ENCODE assay signal across 8 cellular contexts in the genomic region with DNA sequence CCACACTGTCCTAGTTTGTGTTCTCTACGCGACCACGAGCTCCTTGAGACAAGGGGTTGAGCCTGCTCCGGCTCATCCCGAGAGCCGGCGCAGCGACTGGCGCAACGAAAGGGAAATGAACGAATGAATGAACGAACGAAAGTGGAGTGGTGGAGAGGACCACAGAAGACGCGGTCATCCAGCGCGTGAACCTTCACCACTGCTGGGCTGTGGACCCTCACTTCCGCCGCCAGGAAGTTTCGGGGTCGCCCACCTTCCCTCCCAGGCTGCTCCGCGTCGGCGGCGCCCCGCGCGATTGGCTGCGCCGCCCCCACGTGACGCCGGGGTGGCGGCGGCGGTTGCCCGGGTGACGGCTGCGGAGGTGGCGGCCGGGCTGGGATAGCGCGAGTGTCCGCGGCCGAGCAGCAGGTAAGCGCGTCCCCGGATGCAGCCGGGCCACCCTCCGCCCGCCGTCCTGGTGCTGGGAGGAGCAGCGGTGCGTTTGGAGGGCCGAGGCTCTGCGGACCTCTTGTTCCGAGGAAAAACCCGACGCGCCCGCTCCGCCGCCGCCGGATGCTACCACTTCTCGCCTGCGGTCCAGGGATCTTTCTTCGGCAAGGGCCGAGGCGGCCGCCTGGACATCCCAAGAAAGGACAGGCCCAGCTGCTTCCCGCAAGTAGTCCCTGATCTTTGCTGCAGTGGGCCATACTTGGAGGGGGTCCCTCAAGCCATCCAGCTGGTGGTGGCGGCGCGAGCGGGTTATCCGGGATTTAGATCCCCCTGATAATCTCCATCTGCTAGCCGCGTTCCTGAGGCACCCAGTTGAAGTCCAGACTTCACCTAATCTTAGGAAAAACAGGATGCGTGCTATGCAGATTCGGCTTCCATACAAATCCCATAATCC. TPM values are rescaled to one million over a fixed set of nuclear protein-coding genes. Genes with fewer than 3 reads are reported as not detected.
DNase-seq lines count a peak whose midpoint lies in the region; ATAC-seq and TF ChIP-seq lines count a peak whose summit lies in the region.

A gene with protein sequence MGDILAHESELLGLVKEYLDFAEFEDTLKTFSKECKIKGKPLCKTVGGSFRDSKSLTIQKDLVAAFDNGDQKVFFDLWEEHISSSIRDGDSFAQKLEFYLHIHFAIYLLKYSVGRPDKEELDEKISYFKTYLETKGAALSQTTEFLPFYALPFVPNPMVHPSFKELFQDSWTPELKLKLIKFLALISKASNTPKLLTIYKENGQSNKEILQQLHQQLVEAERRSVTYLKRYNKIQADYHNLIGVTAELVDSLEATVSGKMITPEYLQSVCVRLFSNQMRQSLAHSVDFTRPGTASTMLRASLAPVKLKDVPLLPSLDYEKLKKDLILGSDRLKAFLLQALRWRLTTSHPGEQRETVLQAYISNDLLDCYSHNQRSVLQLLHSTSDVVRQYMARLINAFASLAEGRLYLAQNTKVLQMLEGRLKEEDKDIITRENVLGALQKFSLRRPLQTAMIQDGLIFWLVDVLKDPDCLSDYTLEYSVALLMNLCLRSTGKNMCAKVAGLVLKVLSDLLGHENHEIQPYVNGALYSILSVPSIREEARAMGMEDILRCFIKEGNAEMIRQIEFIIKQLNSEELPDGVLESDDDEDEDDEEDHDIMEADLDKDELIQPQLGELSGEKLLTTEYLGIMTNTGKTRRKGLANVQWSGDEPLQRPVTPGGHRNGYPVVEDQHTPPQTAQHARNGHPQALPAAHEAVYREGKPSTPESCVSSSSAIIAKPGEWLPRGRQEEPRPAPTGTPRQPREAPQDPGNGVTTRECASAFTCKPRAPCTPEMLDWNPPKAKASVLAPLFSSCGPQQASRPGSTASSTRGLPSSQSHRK (plus strand): TSS at position 341 of the 883 bp plus-strand sequence. CDS start 7,608 bp downstream, outside the sequence.

- no peaks in the 10 kb centered on the region for H4K20me1 ChIP-seq in OCI-LY3 (ENCODE audit: insufficient read depth, low read length)

- no peaks in the 10 kb centered on the region; the same call in 1 of the 2 replicates for H3K27me3 ChIP-seq in OCI-LY3 (ENCODE audit: low read depth, low read length)

- H3K9me3 ChIP-seq in OCI-LY3 (ENCODE audit: insufficient read depth, low read length), result no peaks in the 10 kb centered on the region

- no peaks in the 10 kb centered on the region for H3K79me2 ChIP-seq in OCI-LY3 (ENCODE audit: low read length)

- peaks cover 7% of the 10 kb centered on the region for H3K4me1 ChIP-seq in OCI-LY3 (ENCODE audit: low read length)

- DNase-seq in D341Med (ENCODE audit: low spot score), result peak; percentile 89
- DNase-seq in HS-5 (ENCODE audit: low read depth), result peak; percentile 26
- peak; percentile 62 for DNase-seq in activated T-cell treated with anti-CD3 and anti-CD28 coated beads for 4 hours
- no peak for DNase-seq in epithelial cell of proximal tubule (ENCODE audit: low read depth)
- DNase-seq in mucosa of gallbladder (ENCODE audit: low spot score), result peak; percentile 73
- peak; percentile 35 to 39 for DNase-seq in stimulated activated CD8-positive, alpha-beta memory T cell treated with anti-CD3 and anti-CD28 coated beads, Interleukin-4, amount 100 ng/mL, for 1 hour (ENCODE audit: low read depth in 2 of 2, low spot score in 1 of 2)

- peak within 1 kb of the TSS; percentile 76 for H3K9ac ChIP-seq in OCI-LY3 (ENCODE audit: low read length)

- H3K4me3 ChIP-seq in OCI-LY3 (ENCODE audit: low read length) (peak within 1 kb of the TSS; percentile 98), epithelial cell of proximal tubule (ENCODE audit: low read depth, low read length) (peak within 1 kb of the TSS; percentile 98)

- ATAC-seq in GM21360 (IDR thresholded peaks at IDR 0.05; ENCODE audit: unreplicated experiment), result peak; percentile 97

- no peaks in the 10 kb centered on the region for H3K36me3 ChIP-seq in OCI-LY3 (replicated peaks; ENCODE audit: low read depth, low read length)

- no peak for TF ChIP-seq CTCF in OCI-LY3 (IDR thresholded peaks at IDR 0.05; ENCODE audit: low read depth, low read length)
- no peak for TF ChIP-seq CTCF in epithelial cell of proximal tubule (conservative IDR thresholded peaks at IDR 0.05; ENCODE audit: low read depth, low read length)

- H3K27ac ChIP-seq in OCI-LY3 (ENCODE audit: low read length), result no peak within 1 kb of the TSS

- peak within 1 kb of the TSS; percentile 98 for H3K4me2 ChIP-seq in OCI-LY3 (ENCODE audit: low read length)

- H2AFZ ChIP-seq in OCI-LY3 (ENCODE audit: low read depth, low read length), result peak within 1 kb of the TSS; percentile 98

RNA-seq across cellular contexts. Expression of the gene that starts here (rescaled TPM):
- total RNA-seq in epithelial cell of proximal tubule, result 12.6 and 21.3 TPM in 2 replicates
- total RNA-seq in mucosa of gallbladder, result 19.2 TPM
